ENCODE assay signal across 1 cellular context in genomic region chr1:202890392-202890791, GRCh38.
TF ChIP-seq lines count a peak whose summit lies in the region.

No MANE protein-coding gene starts in this region.

TF ChIP-seq in HepG2, 621 proteins besides CTCF, POLR2A, EP300 and RAD21:
- TF ChIP-seq EZH2 (conservative IDR thresholded peaks at IDR 0.05; ENCODE audit: low read depth, low read length) = no peak
- TF ChIP-seq MAFK (conservative IDR thresholded peaks at IDR 0.05 in 1 of 2, IDR thresholded peaks at IDR 0.05 in 1 of 2; ENCODE audit: low read length in 2 of 2) = 0 out of 4 replicates have a peak, but pooled peaks of 1 of the 2 experiments have one; percentile 5
